In the genomic region with DNA sequence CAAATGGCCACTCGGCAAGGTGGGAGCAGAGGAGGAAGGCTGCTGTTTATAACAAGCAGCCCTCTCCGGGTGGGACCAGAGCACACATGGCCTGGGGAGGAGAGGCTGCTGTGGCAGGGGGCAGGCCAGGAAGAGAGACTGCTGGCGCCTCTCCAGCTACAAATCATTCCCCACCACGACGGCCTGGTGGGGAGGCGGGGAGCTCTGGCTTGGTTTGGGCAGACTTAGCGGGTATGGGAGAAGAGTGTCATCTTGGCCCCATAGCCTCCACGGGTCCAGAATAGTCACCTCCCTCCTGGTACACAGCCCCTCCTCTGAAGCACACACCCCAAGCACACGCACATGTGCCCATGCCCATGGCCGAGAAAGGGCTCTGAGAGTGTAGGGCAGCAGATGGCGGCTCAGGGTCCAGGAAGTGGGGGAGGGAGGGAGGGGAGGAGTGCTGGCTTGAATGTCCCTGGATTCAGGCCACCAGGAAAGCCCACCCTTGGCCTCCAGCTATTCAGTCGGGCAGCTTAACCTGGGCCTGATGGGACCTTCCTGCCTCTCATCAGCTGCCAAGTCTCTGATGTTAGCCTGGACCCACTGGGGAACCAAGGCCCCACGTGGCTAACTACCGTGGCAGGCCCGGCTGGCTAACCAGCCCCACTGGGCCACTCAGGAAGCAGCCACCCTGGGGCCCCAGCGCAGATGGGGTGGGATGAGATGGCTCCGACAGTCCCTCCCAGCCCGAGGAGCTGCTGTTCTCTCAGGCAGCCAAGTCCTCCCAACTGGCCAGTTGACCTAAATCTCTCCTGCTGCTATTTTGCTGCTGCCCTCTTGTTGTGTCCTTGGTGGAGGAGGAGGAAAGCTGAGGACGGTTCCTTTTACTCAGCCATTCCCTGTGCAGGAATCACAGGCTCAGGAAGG, we compare ENCODE assay signal across 15 cellular contexts. TPM values are rescaled to one million over a fixed set of nuclear protein-coding genes. Genes with fewer than 3 reads are reported as not detected.
DNase-seq lines count a peak whose midpoint lies in the region; ATAC-seq, FAIRE-seq and TF ChIP-seq lines count a peak whose summit lies in the region.
"Had no signal": no experiment of that assay in that cellular context is flagged by ENCODE, and none has a peak within 500 bp of the region (broad histone marks: within the 10 kb centered on the region; RNA-seq: fewer than 3 reads in every experiment).

No MANE protein-coding gene starts in this region.

- H3K4me2 ChIP-seq in H1 (ENCODE audit: insufficient read depth in 1 of 2, low read depth in 2 of 2, low read length in 2 of 2) = no peak overlapping the region

- in situ Hi-C loops in GM13976 (cut with MboI; ENCODE audit: low sequenced_read_pairs, unreplicated experiment) = no loop called here

- CTCF ChIA-PET in H1 (lab: Charles Lee; ENCODE audit: partially characterized antibody) = interaction anchor here (0.9 to 3.5 kb wide), 13 partner anchors 8 to 367 kb away, joined by 3 to 16 read pairs (median 3); no protein-coding TSS in a partner anchor

- H3K18ac ChIP-seq in H1 (ENCODE audit: extremely low read depth, low read length) = no peak overlapping the region

- H2AK5ac ChIP-seq in H1 (ENCODE audit: low read depth, low read length) = no peak overlapping the region

- H2BK12ac ChIP-seq in H1 (ENCODE audit: low read depth, low read length) = no peak overlapping the region

- no peak overlapping the region for H3K4ac ChIP-seq in H1 (replicated peaks; ENCODE audit: insufficient read length, low read depth, low read length)

- H3K27ac ChIP-seq in heart left ventricle (no peak overlapping the region), left ventricle myocardium inferior (replicated peaks) (no peak overlapping the region), H1 (ENCODE audit: low read depth, low read length) (no peak overlapping the region), temporal lobe (ENCODE audit: low read depth, low read length) (peak overlapping the region; percentile 23)

- no peak overlapping the region for H4K5ac ChIP-seq in H1 (ENCODE audit: insufficient read length, low read depth, low read length)

- no peak for TF ChIP-seq EP300 in H1 (IDR thresholded peaks at IDR 0.05; ENCODE audit: borderline replicate concordance in 1 of 2, low read depth in 2 of 2, low read length in 2 of 2)

- TF ChIP-seq CTCF in heart left ventricle (IDR thresholded peaks at IDR 0.05) = no peak
- no peak for TF ChIP-seq CTCF in left ventricle myocardium inferior (IDR thresholded peaks at IDR 0.05; ENCODE audit: borderline replicate concordance)
- TF ChIP-seq CTCF in H1 (IDR thresholded peaks at IDR 0.05; ENCODE audit: control extremely low read depth in 1 of 3, insufficient read depth in 1 of 3, low read depth in 1 of 3, low read length in 3 of 3) = no peak
- TF ChIP-seq CTCF in GM13976 (IDR thresholded peaks at IDR 0.05; ENCODE audit: borderline replicate concordance, control extremely low read depth, extremely low read depth, insufficient read depth, missing control alignments) = no peak

- H4K20me1 ChIP-seq in H1 (replicated peaks in 1 of 2; ENCODE audit: control insufficient read depth in 1 of 2, insufficient read depth in 2 of 2, low read length in 2 of 2) = peaks cover 29 to 59% of the 10 kb centered on the region in 2 experiments

- peak overlapping the region; percentile 71 for H2BK5ac ChIP-seq in H1 (ENCODE audit: low read depth, low read length)

- TF ChIP-seq RAD21 in H1 (IDR thresholded peaks at IDR 0.05 in 1 of 2, conservative IDR thresholded peaks at IDR 0.05 in 1 of 2; ENCODE audit: low read depth in 2 of 2, low read length in 2 of 2) = no peak

- TF ChIP-seq POLR2A in heart left ventricle (IDR thresholded peaks at IDR 0.05) (no peak), H1 (IDR thresholded peaks at IDR 0.05; ENCODE audit: control extremely low read depth in 1 of 2, low read depth in 2 of 2, low read length in 2 of 2) (no peak)

- POLR2A ChIA-PET in H1 (lab: Charles Lee; ENCODE audit: partially characterized antibody) = interaction anchor here (0.8 to 3.2 kb wide), 3 partner anchors 10 to 38 kb away, joined by 3 to 17 read pairs (median 15); no protein-coding TSS in a partner anchor

- no peak for FAIRE-seq in H1 (lab: Jason Lieb, UNC)
- FAIRE-seq: HepG2, islet of Langerhans had no signal

- H3K4me3 ChIP-seq in heart left ventricle (no peak overlapping the region), left ventricle myocardium inferior (no peak overlapping the region), H1 (ENCODE audit: extremely low read depth in 1 of 4, insufficient read depth in 2 of 4, low read depth in 3 of 4, low read length in 4 of 4) (no peak overlapping the region)

- H3K36me3 ChIP-seq in heart left ventricle = no peaks in the 10 kb centered on the region
- no peaks in the 10 kb centered on the region for H3K36me3 ChIP-seq in left ventricle myocardium inferior
- H3K36me3 ChIP-seq in H1 (ENCODE audit: control insufficient read depth in 2 of 4, insufficient read depth in 4 of 4, low read length in 3 of 4) = peaks cover 10 to 50% (median 15%) of the 10 kb centered on the region in 4 experiments; a peak in 7 of 8 replicates

- intact Hi-C loops in heart left ventricle (cut with DNase I) = no loop called here
- intact Hi-C loops in left ventricle myocardium inferior (cut with micrococcal nuclease) = no loop called here

- ATAC-seq in heart left ventricle = peak in 1 of 4 donors; percentile 20
- ATAC-seq in HG03108 (IDR thresholded peaks at IDR 0.05; ENCODE audit: unreplicated experiment) = no peak
- ATAC-seq in HG03097 (IDR thresholded peaks at IDR 0.05; ENCODE audit: low FRiP score, unreplicated experiment) = no peak
- ATAC-seq: HepG2 had no signal

- H4K8ac ChIP-seq in H1 (ENCODE audit: extremely low read depth, insufficient read depth, low read length) = peak overlapping the region; percentile 28; the same call in 1 of the 2 replicates

- H3K14ac ChIP-seq in H1 (ENCODE audit: insufficient read length) = no peak overlapping the region

- no peak overlapping the region for H2BK120ac ChIP-seq in H1 (replicated peaks; ENCODE audit: low read depth, low read length)

- H4K91ac ChIP-seq in H1 (replicated peaks; ENCODE audit: insufficient read length, low read length) = no peak overlapping the region

- 54 to 62% (median 57%) methylated on average over 15 to 19 of the region's 19 CpGs for WGBS in heart left ventricle, 4 donors
- WGBS in H1 (ENCODE audit: extremely low coverage in 1 of 2, insufficient coverage in 1 of 2, insufficient read length in 1 of 2, insufficient replicate concordance in 2 of 2, low coverage in 1 of 2, low lambda C conversion rate in 2 of 2, missing lambda C conversion rate in 1 of 2), 2 experiments = 86% methylated on average over 17 of the region's 19 CpGs; no CpG with 5 or more reads in 1 of the 2 experiments

- no peak overlapping the region for H2BK15ac ChIP-seq in H1 (ENCODE audit: low read length)

- H3K23me2 ChIP-seq in H1 (ENCODE audit: low read depth, low read length) = no peaks in the 10 kb centered on the region

- H2AFZ ChIP-seq in H1 (ENCODE audit: low read length) = no peak overlapping the region

- H3K4me1 ChIP-seq in heart left ventricle (peaks cover 0 to 16% (median 0%) of the 10 kb centered on the region in 12 donors), left ventricle myocardium inferior (peaks cover 5% of the 10 kb centered on the region), H1 (replicated peaks in 1 of 4; ENCODE audit: control insufficient read depth in 3 of 4, insufficient read depth in 4 of 4, low read length in 3 of 4) (peaks cover 0 to 12% (median 4%) of the 10 kb centered on the region in 4 experiments; a peak in 4 of 7 replicates)

- H3K9me3 ChIP-seq in heart left ventricle (no peaks in the 10 kb centered on the region), left ventricle myocardium inferior (replicated peaks) (no peaks in the 10 kb centered on the region), H1 (ENCODE audit: insufficient read depth in 2 of 2, low read depth in 1 of 2, low read length in 1 of 2) (no peaks in the 10 kb centered on the region)

- H3K9ac ChIP-seq in H1 (replicated peaks in 1 of 4; ENCODE audit: extremely low read depth in 1 of 4, low read depth in 3 of 4, low read length in 3 of 4) = no peak overlapping the region; a peak in 1 of 7 replicates

- no peak overlapping the region for H3K23ac ChIP-seq in H1 (ENCODE audit: insufficient read length)

- H2BK20ac ChIP-seq in H1 (ENCODE audit: low read length) = no peak overlapping the region

- H3K56ac ChIP-seq in H1 (replicated peaks; ENCODE audit: insufficient read length, low read depth, low read length) = no peak overlapping the region

- DNase-seq in heart left ventricle = peak in 3 of 5 donors; percentile 23 to 35 (median 27)
- DNase-seq in left ventricle myocardium inferior = no peak
- DNase-seq in NCI-H82 (lab: John Stamatoyannopoulos, UW) = peak; percentile 91
- DNase-seq in H1 (ENCODE audit: low read depth in 1 of 2, low spot score in 2 of 2) = no peak
- DNase-seq in GM13976 (ENCODE audit: low spot score) = no peak
- DNase-seq: activated CD4-positive, alpha-beta T cell treated with anti-CD3 and anti-CD28 coated beads for 1 hour; activated naive CD4-positive, alpha-beta T cell treated with anti-CD3 and anti-CD28 coated beads, Interleukin-2, amount 50 U/mL, for 16 hours; cortex of kidney; SHP77; stimulated activated CD8-positive, alpha-beta memory T cell treated with anti-CD3 and anti-CD28 coated beads, Interleukin-4, amount 100 ng/mL, for 48 hours had no signal

- H3K27me3 ChIP-seq in heart left ventricle (no peaks in the 10 kb centered on the region), left ventricle myocardium inferior (ENCODE audit: low read depth) (no peaks in the 10 kb centered on the region), H1 (replicated peaks in 1 of 4; ENCODE audit: control insufficient read depth in 3 of 4, extremely low read depth in 1 of 4, insufficient read depth in 3 of 4, low read length in 3 of 4) (no peaks in the 10 kb centered on the region)

- H3K79me1 ChIP-seq in H1 (ENCODE audit: low read depth, low read length) = peaks cover 63% of the 10 kb centered on the region

- peaks cover 3 to 77% of the 10 kb centered on the region in 2 experiments; a peak in 3 of 4 replicates for H3K79me2 ChIP-seq in H1 (ENCODE audit: control insufficient read depth in 1 of 2, insufficient read depth in 2 of 2, low read length in 2 of 2)

TF ChIP-seq in H1, 55 proteins besides CTCF, POLR2A, EP300 and RAD21 (continues in another document):
- TF ChIP-seq EGR1 (IDR thresholded peaks at IDR 0.05; ENCODE audit: borderline replicate concordance, low read depth, low read length) = no peak

RNA-seq across cellular contexts. Expression of a gene that starts 10.9 kb away (rescaled TPM):
- 1 to 10 TPM in 8 of 9 donors, under 1 TPM in 1; 0.75 to 8.0 (median 1.7) TPM for total RNA-seq in heart left ventricle
- polyA plus RNA-seq in heart left ventricle = 1 to 10 TPM in 1 of 2 donors, under 1 TPM in 1; 0.27 to 2.8 TPM
- 1.8 TPM for total RNA-seq in left ventricle myocardium inferior
- 66.4 and 68.1 TPM in 2 replicates for total RNA-seq in H1 (2021; fragmentation: NEBNext Ultra II Directional; extraction: Animal tissue kit (Norgen Biotek cat#: 25700))
- polyA plus RNA-seq in H1 (2011; rRNA removed) = 63.2 and 74.6 TPM in 2 replicates
- polyA plus RNA-seq in H1 (2011; cell fraction: cytosol; rRNA removed) = 70.8 TPM
- polyA plus RNA-seq in H1 (2011; cell fraction: nucleus; rRNA removed) = 254 TPM
- polyA plus RNA-seq in H1 (2012, experiment 1 of 2) = 37.5 to 52.4 TPM (median 44.7 TPM) in 4 replicates
- polyA plus RNA-seq in H1 (2012, experiment 2 of 2) = 7.8 TPM
- 62.6 TPM for polyA plus RNA-seq in H1 (2013, experiment 1 of 2)
- polyA plus RNA-seq in H1 (2013, experiment 2 of 2) = 67.6 TPM
- 214 and 223 TPM in 2 replicates for polyA minus RNA-seq in H1 (2011; rRNA and poly(A)+ RNA removed)
- 69.7 TPM for polyA minus RNA-seq in H1 (2011; cell fraction: cytosol; rRNA and poly(A)+ RNA removed)
- polyA minus RNA-seq in H1 (2011; cell fraction: nucleus; rRNA and poly(A)+ RNA removed) = 139 TPM
- 77.2 TPM for total RNA-seq in temporal lobe

Comparison
In these comparisons a context has a peak if more than half of its experiments do, and no peak if none do; other contexts are left out.
1. DNase-seq: peak in heart left ventricle (3 of 5) and NCI-H82 (single experiment); none in left ventricle myocardium inferior (single experiment), H1 (0 of 2) and GM13976 (single experiment).